ENCODE assay signal across 7 cellular contexts in the genomic region with DNA sequence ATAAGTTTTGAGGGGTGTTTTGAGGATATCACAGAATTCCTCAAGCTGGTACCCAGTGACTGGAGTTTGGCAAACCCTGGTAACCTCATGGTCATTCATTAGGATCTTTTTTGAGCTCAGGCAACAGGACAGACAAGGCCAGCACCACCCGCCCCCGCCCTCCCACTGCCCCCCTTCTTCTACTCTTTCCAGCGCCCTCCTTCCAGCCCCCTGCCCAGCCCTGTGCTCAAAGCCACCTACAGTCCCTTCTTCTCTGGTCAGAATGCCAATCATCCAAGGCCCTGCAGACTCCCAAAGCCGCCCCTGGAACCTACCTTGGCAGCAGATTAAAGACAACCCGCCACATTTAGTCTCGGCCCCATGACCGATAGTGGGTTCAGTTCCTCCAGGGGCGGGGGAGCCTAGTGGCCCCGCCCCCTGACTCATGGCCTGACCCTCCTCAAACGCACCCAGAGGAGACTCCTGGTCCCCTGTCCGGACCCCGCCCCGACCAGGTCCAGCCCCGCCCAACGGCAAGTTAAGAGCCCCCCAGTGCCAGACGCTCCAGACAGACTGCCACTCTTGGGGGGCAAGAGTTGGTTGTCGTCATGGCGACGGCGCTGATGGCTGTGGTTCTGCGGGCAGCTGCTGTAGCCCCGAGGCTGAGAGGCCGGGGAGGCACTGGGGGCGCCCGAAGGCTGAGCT. TPM values are rescaled to one million over a fixed set of nuclear protein-coding genes. Genes with fewer than 3 reads are reported as not detected.
A peak's percentile ranks its signal among the peaks of the same experiment; 100 is the strongest.
DNase-seq lines count a peak whose midpoint lies in the region; ATAC-seq and TF ChIP-seq lines count a peak whose summit lies in the region.

Gene NAGS (plus strand): TSS at position 546 of the 684 bp plus-strand sequence. CDS start 42 bp downstream, at position 588.

- BruUV-seq in HCT116 (replicated peaks; lab: Mats Ljungman, UMichigan), result no TSS peak

- intact Hi-C loops in HCT116 (cut with micrococcal nuclease), result no loop called here

- no peaks in the 10 kb centered on the region for H4K20me1 ChIP-seq in HCT116 (ENCODE audit: insufficient read depth)

- H2AFZ ChIP-seq in HCT116 (ENCODE audit: low read depth, low read length, poor library complexity, severe bottlenecking), result no peak within 1 kb of the TSS

- H3K27me3 ChIP-seq in HCT116 (ENCODE audit: insufficient read depth, low read length) (no peaks in the 10 kb centered on the region), rectal smooth muscle tissue (ENCODE audit: control insufficient read depth, insufficient read depth, low read length) (peaks cover 12% of the 10 kb centered on the region)

- ATAC-seq in HCT116 (peak; percentile 43), HG03159 (IDR thresholded peaks at IDR 0.05; ENCODE audit: unreplicated experiment) (no peak), HG02885 (IDR thresholded peaks at IDR 0.05; ENCODE audit: poor library complexity, unreplicated experiment) (no peak)

- H3K27ac ChIP-seq in HCT116 (ENCODE audit: low read depth, low read length) (peak within 1 kb of the TSS; percentile 83), rectal smooth muscle tissue (ENCODE audit: low read depth, low read length) (no peak within 1 kb of the TSS)

- H3K9ac ChIP-seq in HCT116 (ENCODE audit: low read length) (peak within 1 kb of the TSS; percentile 86), rectal smooth muscle tissue (ENCODE audit: low read length) (peak within 1 kb of the TSS; percentile 8)

- H3K79me2 ChIP-seq in HCT116 (ENCODE audit: insufficient read depth, low read length), result peaks cover 32% of the 10 kb centered on the region; the same call in 1 of the 2 replicates

- TF ChIP-seq CTCF in HCT116 (IDR thresholded peaks at IDR 0.05 in 2 of 3, conservative IDR thresholded peaks at IDR 0.05 in 1 of 3; ENCODE audit: borderline replicate concordance in 1 of 3, insufficient read depth in 1 of 3, low read depth in 2 of 3, low read length in 2 of 3) (no peak), fibroblast of mammary gland (conservative IDR thresholded peaks at IDR 0.05; ENCODE audit: control insufficient read depth, insufficient read depth, low read depth, low read length) (no peak)

- H3K9me2 ChIP-seq in HCT116 (ENCODE audit: insufficient read depth), result no peaks in the 10 kb centered on the region

- no peak for DNase-seq in HCT116 (ENCODE audit: low read depth, low spot score)
- DNase-seq in SW480 (ENCODE audit: low spot score), result peak; percentile 76
- peak; percentile 71 for DNase-seq in fibroblast of mammary gland (ENCODE audit: low read depth)
- no peak for DNase-seq in RKO (ENCODE audit: low spot score)

- no peaks in the 10 kb centered on the region for H3K9me3 ChIP-seq in HCT116 (ENCODE audit: control insufficient read depth in 1 of 2, insufficient read depth in 1 of 2, low read depth in 1 of 2, low read length in 2 of 2)

- H3K36me3 ChIP-seq in HCT116 (ENCODE audit: control insufficient read depth in 1 of 2, insufficient read depth in 2 of 2, low read length in 2 of 2) (peaks cover 10 to 20% of the 10 kb centered on the region in 2 experiments; a peak in 3 of 4 replicates), rectal smooth muscle tissue (ENCODE audit: control insufficient read depth, insufficient read depth, low read length) (no peaks in the 10 kb centered on the region)

- H3K4me2 ChIP-seq in HCT116 (ENCODE audit: low read length), result peak within 1 kb of the TSS; percentile 99

- POLR2A ChIA-PET in HCT116 (lab: Charles Lee), result no interaction called here

- CTCF ChIA-PET in HCT116 (lab: Charles Lee), result interaction anchor here (3.8 kb wide), 1 partner anchor 61 kb away, joined by 19 read pairs; no protein-coding TSS in a partner anchor

- H3K4me1 ChIP-seq in HCT116 (ENCODE audit: control insufficient read depth in 1 of 2, insufficient read depth in 2 of 2, low read length in 2 of 2) (peaks cover 24 to 65% of the 10 kb centered on the region in 2 experiments), rectal smooth muscle tissue (ENCODE audit: control insufficient read depth, insufficient read depth, low read length) (peaks cover 8% of the 10 kb centered on the region)

- no peak for TF ChIP-seq RAD21 in HCT116 (IDR thresholded peaks at IDR 0.05; ENCODE audit: low read depth)

- RAD21 ChIA-PET in HCT116 (lab: Charles Lee; ENCODE audit: low non-redundant PET in 1 of 2, low total read pairs in 2 of 2, uncharacterized antibody in 2 of 2, unreplicated experiment in 2 of 2), result no interaction called here

- TF ChIP-seq POLR2A in HCT116 (IDR thresholded peaks at IDR 0.05; ENCODE audit: borderline replicate concordance, extremely low read depth, insufficient read depth, insufficient read length), result no peak

- peak within 1 kb of the TSS; percentile 87 to 92 for H3K4me3 ChIP-seq in HCT116 (replicated peaks in 1 of 2; ENCODE audit: low read depth in 1 of 2, low read length in 2 of 2)
- H3K4me3 ChIP-seq in fibroblast of mammary gland (ENCODE audit: control insufficient read depth, low read depth, low read length), result peak within 1 kb of the TSS; percentile 82
- peak within 1 kb of the TSS; percentile 29 for H3K4me3 ChIP-seq in rectal smooth muscle tissue (ENCODE audit: low read length)

TF ChIP-seq in HCT116, 20 proteins besides CTCF, POLR2A, EP300 and RAD21:
- no peak for TF ChIP-seq FOSL1 (IDR thresholded peaks at IDR 0.05; ENCODE audit: low read depth)
- peak; percentile 57; the same call in 1 of the 2 replicates for TF ChIP-seq EGR1 (IDR thresholded peaks at IDR 0.05; ENCODE audit: low read depth)
- TF ChIP-seq CEBPB (IDR thresholded peaks at IDR 0.05; ENCODE audit: low read depth), result no peak
- TF ChIP-seq SP1 (IDR thresholded peaks at IDR 0.05; ENCODE audit: low read depth), result peak; percentile 38
- peak; percentile 90 for TF ChIP-seq TCF7L2 (IDR thresholded peaks at IDR 0.05; ENCODE audit: borderline replicate concordance, extremely low read depth, insufficient read depth, insufficient read length)
- peak; percentile 66; the same call in 1 of the 2 replicates for TF ChIP-seq POLR2AphosphoS5 (IDR thresholded peaks at IDR 0.05; ENCODE audit: low read depth, low read length)

RNA-seq across cellular contexts. Expression of gene NAGS, which starts in this region (rescaled TPM):
- 10.0 TPM for total RNA-seq in HCT116 (2021; ENCODE audit: unreplicated experiment)
- polyA plus RNA-seq in HCT116 (2012), result 10.8 and 13.2 TPM in 2 replicates

Comparison
In these comparisons a context has a peak if more than half of its experiments do, and no peak if none do; other contexts are left out.
1. DNase-seq: peak in SW480 (single experiment) and fibroblast of mammary gland (single experiment); none in HCT116 (single experiment) and RKO (single experiment).
2. H3K4me3 ChIP-seq: peak in every context shown above with its lines; median percentile 90 in HCT116; 82 in fibroblast of mammary gland; 29 in rectal smooth muscle tissue.